Comparison of ENCODE assay signal across 13 cellular contexts in the genomic region with DNA sequence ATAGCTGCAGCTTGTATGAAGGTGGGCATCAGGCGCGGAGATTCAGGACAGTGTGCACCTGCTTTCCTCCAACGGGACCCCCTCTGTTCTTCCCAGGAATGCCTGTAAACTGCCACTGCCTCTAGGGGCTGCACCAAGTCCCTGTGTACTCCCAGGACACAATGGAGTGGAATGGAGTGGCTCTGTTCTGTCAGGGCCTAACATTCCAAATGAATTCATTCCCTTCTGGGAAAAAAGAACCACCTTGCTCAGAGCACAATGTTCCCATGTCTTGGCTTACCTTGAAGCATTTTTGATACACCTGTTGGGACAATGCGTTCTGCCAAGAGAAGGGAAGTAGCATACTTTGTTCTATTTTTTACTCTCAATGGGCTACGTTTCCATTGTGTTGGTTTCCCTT.
DNase-seq lines count a peak whose midpoint lies in the region; ATAC-seq and TF ChIP-seq lines count a peak whose summit lies in the region.
"Had no signal": no experiment of that assay in that cellular context is flagged by ENCODE, and none has a peak within 500 bp of the region (broad histone marks: within the 10 kb centered on the region; RNA-seq: fewer than 3 reads in every experiment).

No MANE protein-coding gene starts in this region.

- H3K27ac Mint-ChIP-seq in endothelial cell (ENCODE audit: unreplicated experiment) = peak overlapping the region; percentile 97
- H3K27ac Mint-ChIP-seq: activated naive CD8-positive, alpha-beta T cell had no signal

- no peaks in the 10 kb centered on the region for H3K9me3 Mint-ChIP-seq in endothelial cell (ENCODE audit: unreplicated experiment)

- peaks cover 2% of the 10 kb centered on the region for H3K27me3 Mint-ChIP-seq in endothelial cell (ENCODE audit: unreplicated experiment)
- H3K27me3 Mint-ChIP-seq: activated naive CD8-positive, alpha-beta T cell; CD4-positive, alpha-beta memory T cell had no signal

- H3K27me3 ChIP-seq in muscle layer of duodenum (ENCODE audit: low read depth, low read length) (no peaks in the 10 kb centered on the region), tibial artery (no peaks in the 10 kb centered on the region)

- H3K4me3 Mint-ChIP-seq in endothelial cell (ENCODE audit: unreplicated experiment) = no peak overlapping the region
- H3K4me3 Mint-ChIP-seq: activated naive CD8-positive, alpha-beta T cell; CD4-positive, alpha-beta memory T cell had no signal

- no peaks in the 10 kb centered on the region for H3K36me3 Mint-ChIP-seq in endothelial cell (ENCODE audit: low read depth, unreplicated experiment)
- H3K36me3 Mint-ChIP-seq: activated naive CD8-positive, alpha-beta T cell; CD4-positive, alpha-beta memory T cell had no signal

- H3K4me1 ChIP-seq in muscle layer of duodenum (ENCODE audit: control insufficient read depth in 1 of 2, insufficient read depth in 2 of 2, low read length in 2 of 2) (peaks cover 0 to 28% of the 10 kb centered on the region in 2 donors), tibial artery (peaks cover 0 to 29% (median 21%) of the 10 kb centered on the region in 4 donors)

- no peak for ATAC-seq in HG03108 (IDR thresholded peaks at IDR 0.05; ENCODE audit: unreplicated experiment)
- ATAC-seq: HCT116 had no signal

- no peak for TF ChIP-seq CTCF in endothelial cell (IDR thresholded peaks at IDR 0.05; ENCODE audit: unreplicated experiment)
- no peak for TF ChIP-seq CTCF in tibial artery (IDR thresholded peaks at IDR 0.05)

- DNase-seq in NCI-H69 (lab: John Stamatoyannopoulos, UW) = peak; percentile 30
- peak; percentile 17 for DNase-seq in endothelial cell (ENCODE audit: low spot score)
- no peak for DNase-seq in tibial artery
- DNase-seq in activated T-cell treated with anti-CD3 and anti-CD28 coated beads, Interleukin-2, amount 50 U/mL, for 48 hours = no peak
- DNase-seq in medulla oblongata (ENCODE audit: extremely low spot score) = no peak
- no peak for DNase-seq in SIG-M5 (lab: John Stamatoyannopoulos, UW)
- DNase-seq: CD4-positive, alpha-beta memory T cell; NCI-H524; SHP77 had no signal

- intact Hi-C loops in tibial artery (cut with DNase I; ENCODE audit: low total_unique reads) = no loop called here

- H3K4me1 Mint-ChIP-seq in endothelial cell (ENCODE audit: unreplicated experiment) = peaks cover 58% of the 10 kb centered on the region

- peak overlapping the region; percentile 59 for H3K27ac ChIP-seq in muscle layer of duodenum (ENCODE audit: low read length)
- peak overlapping the region; percentile 13 to 55 for H3K27ac ChIP-seq in tibial artery

- no peaks in the 10 kb centered on the region for H3K9me3 ChIP-seq in muscle layer of duodenum (ENCODE audit: control insufficient read depth in 1 of 2, low read length in 2 of 2)
- H3K9me3 ChIP-seq in tibial artery = no peaks in the 10 kb centered on the region

- H3K4me3 ChIP-seq in muscle layer of duodenum (ENCODE audit: low read depth in 1 of 2, low read length in 2 of 2) (no peak overlapping the region), tibial artery (peak overlapping the region in 1 of 2 donors; percentile 27)

- H3K36me3 ChIP-seq in muscle layer of duodenum (ENCODE audit: control insufficient read depth in 1 of 2, insufficient read depth in 2 of 2, low read length in 2 of 2) (no peaks in the 10 kb centered on the region), tibial artery (no peaks in the 10 kb centered on the region)

Comparison
In these comparisons a context has a peak if more than half of its experiments do, and no peak if none do; other contexts are left out.
1. DNase-seq: peak in NCI-H69 (single experiment) and endothelial cell (single experiment); none in tibial artery (0 of 2), activated T-cell treated with anti-CD3 and anti-CD28 coated beads, Interleukin-2, amount 50 U/mL, for 48 hours (0 of 2), medulla oblongata (single experiment) and SIG-M5 (single experiment).